In the genomic region with DNA sequence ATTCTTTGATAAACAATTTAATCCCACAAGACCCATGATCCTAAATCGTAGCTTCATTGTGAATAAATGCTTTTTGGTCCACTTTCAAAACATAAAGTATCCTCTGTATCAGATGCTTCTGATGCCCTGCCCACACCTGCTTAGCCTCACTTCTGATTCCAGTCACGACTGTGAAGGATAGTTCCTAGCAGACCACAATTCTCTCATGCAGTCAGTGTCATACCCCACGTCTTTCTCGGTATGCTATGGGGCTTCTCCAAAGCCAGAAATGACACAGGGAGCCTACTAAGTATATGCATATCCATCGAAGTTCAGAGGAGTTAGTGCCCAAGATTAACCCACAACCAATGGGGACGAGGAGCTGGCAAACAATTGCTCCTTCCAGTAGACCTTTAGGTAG, we compare ENCODE assay signal across 25 cellular contexts. TPM values are rescaled to one million over a fixed set of nuclear protein-coding genes. Genes with fewer than 3 reads are reported as not detected.
"Had no signal": no experiment of that assay in that cellular context is flagged by ENCODE, and none has a peak within 500 bp of the region (broad histone marks: within the 10 kb centered on the region; RNA-seq: fewer than 3 reads in every experiment).

No MANE protein-coding gene starts in this region.

- H3K27me3 Mint-ChIP-seq: activated CD8-positive, alpha-beta T cell treated with anti-CD3 and anti-CD28 coated beads for 36 hours; activated naive CD4-positive, alpha-beta T cell treated with anti-CD3 and anti-CD28 coated beads, Interleukin-2, amount 50 U/mL, for 24 hours; activated naive CD8-positive, alpha-beta T cell treated with anti-CD3 and anti-CD28 coated beads, Interleukin-2, amount 50 U/mL, for 24 hours had no signal

- H3K4me1 Mint-ChIP-seq: activated naive CD4-positive, alpha-beta T cell treated with anti-CD3 and anti-CD28 coated beads, Interleukin-2, amount 50 U/mL, for 24 hours; activated naive CD8-positive, alpha-beta T cell treated with anti-CD3 and anti-CD28 coated beads, Interleukin-2, amount 50 U/mL, for 24 hours; brain; T-cell had no signal

- ATAC-seq: activated CD8-positive, alpha-beta T cell treated with anti-CD3 and anti-CD28 coated beads for 36 hours; activated naive CD8-positive, alpha-beta T cell treated with anti-CD3 and anti-CD28 coated beads, Interleukin-2, amount 50 U/mL, for 24 hours; Right ventricle myocardium inferior; T-cell had no signal

- H3K27me3 ChIP-seq: cardiac muscle cell, MG63 had no signal

- H3K27ac Mint-ChIP-seq: activated CD8-positive, alpha-beta T cell treated with anti-CD3 and anti-CD28 coated beads for 36 hours; activated naive CD4-positive, alpha-beta T cell treated with anti-CD3 and anti-CD28 coated beads, Interleukin-2, amount 50 U/mL, for 24 hours; activated naive CD8-positive, alpha-beta T cell treated with anti-CD3 and anti-CD28 coated beads, Interleukin-2, amount 50 U/mL, for 24 hours; activated T-cell treated with anti-CD3 and anti-CD28 coated beads, Interleukin-2, amount 50 U/mL, for 72 hours; brain; T-cell had no signal

- H3K9me3 ChIP-seq: MG63 had no signal

- H3K36me3 ChIP-seq: cardiac muscle cell, MG63 had no signal

- H3K4me3 ChIP-seq: cardiac muscle cell, MG63, SK-N-MC had no signal

- H3K27ac ChIP-seq: cardiac muscle cell, SK-N-MC had no signal

- DNase-seq: activated CD4-positive, alpha-beta T cell treated with anti-CD3 and anti-CD28 coated beads, Interleukin-2, amount 50 U/mL, for 1 hour; activated CD4-positive, CD25-positive, alpha-beta regulatory T cell; activated CD8-positive, alpha-beta memory T cell treated with anti-CD3 and anti-CD28 coated beads, Interleukin-2, amount 50 U/mL, for 4 hours; activated CD8-positive, alpha-beta T cell treated with anti-CD3 and anti-CD28 coated beads for 36 hours; activated naive CD8-positive, alpha-beta T cell treated with anti-CD3 and anti-CD28 coated beads, Interleukin-2, amount 50 U/mL, for 24 hours; activated T-cell treated with anti-CD3 and anti-CD28 coated beads, Interleukin-2, amount 50 U/mL, for 72 hours; amniotic stem cell; MG63; NCI-H1105 treated with DMSO at 0.1 percent for 48 hours; NCI-H1436 treated with DMSO at 0.1 percent for 48 hours; NCI-H187; NCI-H2081; NCI-H510A treated with DMSO at 0.1 percent for 48 hours; NCI-H69; NK-92 treated with Interleukin-12 subunit alpha and Interleukin-12 subunit beta, amount 100 ng/mL, for 24 hours; OCI-M1; RPMI8226; T-cell; T-helper 2 cell; T1000 had no signal

- H3K9me3 Mint-ChIP-seq: activated CD8-positive, alpha-beta T cell treated with anti-CD3 and anti-CD28 coated beads for 36 hours; activated naive CD4-positive, alpha-beta T cell treated with anti-CD3 and anti-CD28 coated beads, Interleukin-2, amount 50 U/mL, for 24 hours; activated naive CD8-positive, alpha-beta T cell treated with anti-CD3 and anti-CD28 coated beads, Interleukin-2, amount 50 U/mL, for 24 hours; T-cell had no signal

- H3K4me3 Mint-ChIP-seq: activated CD8-positive, alpha-beta T cell treated with anti-CD3 and anti-CD28 coated beads for 36 hours; activated naive CD4-positive, alpha-beta T cell treated with anti-CD3 and anti-CD28 coated beads, Interleukin-2, amount 50 U/mL, for 24 hours; activated naive CD8-positive, alpha-beta T cell treated with anti-CD3 and anti-CD28 coated beads, Interleukin-2, amount 50 U/mL, for 24 hours; activated T-cell treated with anti-CD3 and anti-CD28 coated beads, Interleukin-2, amount 50 U/mL, for 72 hours; brain; T-cell had no signal

RNA-seq across cellular contexts. Expression of a gene that starts 27.6 kb away (rescaled TPM):
- total RNA-seq: activated CD8-positive, alpha-beta T cell treated with anti-CD3 and anti-CD28 coated beads for 36 hours had no signal
